In the genomic region with DNA sequence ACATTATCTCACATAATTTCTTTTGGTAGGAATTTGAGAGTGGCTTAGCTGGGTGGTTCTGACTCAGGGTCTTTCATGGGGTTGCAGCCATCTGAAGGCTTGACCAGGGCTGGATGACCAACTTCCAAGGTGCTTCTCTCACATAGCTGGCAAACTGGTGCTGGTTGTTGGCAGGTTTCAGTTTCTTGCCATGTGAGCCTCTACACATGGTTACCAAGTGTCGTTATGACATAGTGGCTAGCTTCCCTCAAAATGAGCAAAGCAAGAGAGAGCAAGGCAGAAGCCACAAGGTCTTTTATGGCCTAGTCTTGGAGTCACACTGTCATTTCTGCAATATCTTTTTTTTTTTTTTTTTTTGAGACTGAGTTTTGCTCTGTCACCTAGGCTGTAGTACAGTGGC, we compare ENCODE assay signal across 27 cellular contexts.
"Had no signal": no experiment of that assay in that cellular context is flagged by ENCODE, and none has a peak within 500 bp of the region (broad histone marks: within the 10 kb centered on the region; RNA-seq: fewer than 3 reads in every experiment).

No MANE protein-coding gene starts in this region.

- H3K9me3 Mint-ChIP-seq: activated B cell treated with CpG ODN at 0.5 μM for 24 hours; activated naive CD4-positive, alpha-beta T cell treated with anti-CD3 and anti-CD28 coated beads, Interleukin-2, amount 10 ng/mL, durations not matched to agents 7 days and 5 days; immature natural killer cell; naive B cell had no signal

- H3K36me3 Mint-ChIP-seq: immature natural killer cell, naive B cell had no signal

- H3K4me1 ChIP-seq: parathyroid adenoma had no signal

- H3K27ac Mint-ChIP-seq: activated B cell treated with CpG ODN at 0.5 μM for 24 hours; activated CD4-positive, alpha-beta T cell treated with anti-CD3 and anti-CD28 coated beads for 36 hours; activated naive CD4-positive, alpha-beta T cell treated with anti-CD3 and anti-CD28 coated beads, Interleukin-2, amount 10 ng/mL, durations not matched to agents 7 days and 5 days; naive B cell had no signal

- H3K4me3 ChIP-seq: lung, sigmoid colon, smooth muscle cell, thyroid gland, upper lobe of right lung had no signal

- H3K4me3 Mint-ChIP-seq: activated B cell treated with CpG ODN at 0.5 μM for 24 hours; activated CD4-positive, alpha-beta T cell treated with anti-CD3 and anti-CD28 coated beads for 36 hours; activated naive CD4-positive, alpha-beta T cell treated with anti-CD3 and anti-CD28 coated beads, Interleukin-2, amount 10 ng/mL, durations not matched to agents 7 days and 5 days had no signal

- DNase-seq: activated B cell treated with CpG ODN at 0.5 μM for 24 hours; activated CD4-positive, alpha-beta T cell treated with anti-CD3 and anti-CD28 coated beads for 36 hours; activated CD4-positive, alpha-beta T cell treated with anti-CD3 and anti-CD28 coated beads, Interleukin-2, amount 50 U/mL, for 48 hours; activated CD8-positive, alpha-beta memory T cell treated with anti-CD3 and anti-CD28 coated beads, Interleukin-2, amount 50 U/mL, for 48 hours; activated effector memory CD4-positive, alpha-beta T cell treated with anti-CD3 and anti-CD28 coated beads, Interleukin-2, amount 50 U/mL, for 16 hours; activated naive CD4-positive, alpha-beta T cell treated with anti-CD3 and anti-CD28 coated beads, Interleukin-2, amount 10 ng/mL, durations not matched to agents 7 days and 5 days; activated T-cell treated with anti-CD3 and anti-CD28 coated beads, Interleukin-2, amount 50 U/mL, for 48 hours; aorta; brain microvascular endothelial cell; caudate nucleus; dermis blood vessel endothelial cell; effector memory CD4-positive, alpha-beta T cell; foreskin keratinocyte; immature natural killer cell; naive B cell; nucleus accumbens; sigmoid colon; stimulated activated CD4-positive, alpha-beta T cell treated with anti-CD3 and anti-CD28 coated beads, Interleukin-15, amount 100 ng/mL, for 24 hours; stimulated activated CD8-positive, alpha-beta memory T cell treated with anti-CD3 and anti-CD28 coated beads, Interleukin-4, amount 100 ng/mL, for 48 hours; stimulated activated naive CD4-positive, alpha-beta T cell; T-helper 9 cell; thyroid gland; upper lobe of right lung had no signal

- H3K36me3 ChIP-seq: brain microvascular endothelial cell, sigmoid colon, thyroid gland, upper lobe of right lung had no signal

- H3K27me3 ChIP-seq: brain microvascular endothelial cell, foreskin keratinocyte, sigmoid colon, thyroid gland, upper lobe of right lung had no signal

- H3K9me3 ChIP-seq: sigmoid colon, thyroid gland, upper lobe of right lung had no signal

- ATAC-seq: activated CD4-positive, alpha-beta T cell treated with anti-CD3 and anti-CD28 coated beads for 36 hours; foreskin keratinocyte; left lobe of liver; upper lobe of right lung had no signal

- H3K27ac ChIP-seq: brain microvascular endothelial cell, foreskin keratinocyte, parathyroid adenoma, sigmoid colon, thyroid gland, upper lobe of right lung had no signal
